In the genomic region with DNA sequence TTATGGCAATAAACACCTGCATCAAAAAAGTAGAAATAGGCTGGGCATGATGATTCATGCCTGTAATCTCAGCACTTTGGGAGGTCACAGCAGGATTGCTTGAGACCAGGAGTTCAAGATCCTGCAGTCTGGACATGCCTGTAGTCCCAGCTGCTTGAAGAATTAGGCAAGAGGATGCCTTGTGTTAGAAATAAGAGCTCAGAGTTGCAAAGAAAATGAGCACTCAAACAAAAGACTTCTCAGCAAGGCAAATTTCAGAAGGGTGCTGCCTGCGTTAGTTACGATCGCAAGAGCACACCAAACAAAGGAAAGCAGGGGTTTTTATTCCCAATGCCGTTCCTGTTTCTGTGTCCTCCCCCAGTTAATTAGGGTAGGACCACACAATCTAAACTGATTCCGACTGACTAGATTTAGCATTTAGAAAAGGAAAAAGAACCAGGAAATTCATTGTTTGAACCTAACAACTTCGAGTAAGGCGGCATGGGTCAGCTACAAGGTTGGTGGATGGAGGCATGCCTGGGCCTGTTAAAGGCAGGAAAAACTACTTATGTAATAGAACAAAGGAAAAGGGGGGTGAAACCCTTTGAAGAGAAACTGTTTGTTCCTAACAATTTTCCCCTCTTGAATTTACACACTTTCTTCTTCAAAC, we compare ENCODE assay signal across 33 cellular contexts. TPM values are rescaled to one million over a fixed set of nuclear protein-coding genes. Genes with fewer than 3 reads are reported as not detected.
DNase-seq lines count a peak whose midpoint lies in the region; FAIRE-seq and TF ChIP-seq lines count a peak whose summit lies in the region.
"Had no signal": no experiment of that assay in that cellular context is flagged by ENCODE, and none has a peak within 500 bp of the region (broad histone marks: within the 10 kb centered on the region; RNA-seq: fewer than 3 reads in every experiment).

No MANE protein-coding gene starts in this region.

- peaks cover 0 to 8% (median 0%) of the 10 kb centered on the region in 4 experiments; a peak in 2 of 8 replicates for H3K36me3 ChIP-seq in H1 (ENCODE audit: control insufficient read depth in 2 of 4, insufficient read depth in 4 of 4, low read length in 3 of 4)
- peaks cover 17 to 18% of the 10 kb centered on the region in 2 experiments for H3K36me3 ChIP-seq in mesenchymal stem cell (ENCODE audit: control insufficient read depth in 1 of 2, insufficient read depth in 2 of 2, low read depth in 1 of 2, low read length in 2 of 2)
- H3K36me3 ChIP-seq: lower lobe of right lung, pancreas, upper lobe of right lung had no signal

- no peak overlapping the region for H2BK12ac ChIP-seq in H1 (ENCODE audit: low read depth, low read length)
- H2BK12ac ChIP-seq in mesenchymal stem cell (ENCODE audit: low read length in 2 of 2): no peak overlapping the region

- H3K4me1 Mint-ChIP-seq in activated CD4-positive, alpha-beta memory T cell treated with anti-CD3 and anti-CD28 coated beads, Interleukin-2, amount 10 ng/mL, durations not matched to agents 7 days and 5 days: peaks cover 21% of the 10 kb centered on the region

- peaks cover under 1 to 3% of the 10 kb centered on the region in 2 experiments for H4K20me1 ChIP-seq in H1 (replicated peaks in 1 of 2; ENCODE audit: control insufficient read depth in 1 of 2, insufficient read depth in 2 of 2, low read length in 2 of 2)

- WGBS in H1 (ENCODE audit: extremely low coverage in 1 of 2, insufficient coverage in 1 of 2, insufficient read length in 1 of 2, insufficient replicate concordance in 2 of 2, low coverage in 1 of 2, low lambda C conversion rate in 2 of 2, missing lambda C conversion rate in 1 of 2), 2 experiments: 48% methylated on average over 7 of the region's 7 CpGs; no CpG with 5 or more reads in 1 of the 2 experiments
- WGBS in mesenchymal stem cell: 97% methylated on average over 7 of the region's 7 CpGs

- H4K8ac ChIP-seq in H1 (ENCODE audit: extremely low read depth, insufficient read depth, low read length): no peak overlapping the region
- no peak overlapping the region for H4K8ac ChIP-seq in mesenchymal stem cell (ENCODE audit: low read length)

- TF ChIP-seq POLR2A in H1 (IDR thresholded peaks at IDR 0.05; ENCODE audit: control extremely low read depth in 1 of 2, low read depth in 2 of 2, low read length in 2 of 2): no peak

- H2BK120ac ChIP-seq in H1 (replicated peaks; ENCODE audit: low read depth, low read length) (no peak overlapping the region), mesenchymal stem cell (ENCODE audit: low read depth, low read length) (no peak overlapping the region)

- H3K27me3 ChIP-seq in H1 (replicated peaks in 1 of 4; ENCODE audit: control insufficient read depth in 3 of 4, extremely low read depth in 1 of 4, insufficient read depth in 3 of 4, low read length in 3 of 4) (no peaks in the 10 kb centered on the region), mesenchymal stem cell (ENCODE audit: control insufficient read depth in 1 of 2, insufficient read depth in 1 of 2, low read length in 2 of 2) (no peaks in the 10 kb centered on the region)
- H3K27me3 ChIP-seq: ascending aorta; BLaER1 treated with 17β-estradiol and CSF1 and Interleukin-3, amounts not matched to agents 10 nM and 100 nM; pancreas; Peyer's patch; upper lobe of right lung had no signal

- no peak overlapping the region for H3K27ac Mint-ChIP-seq in activated CD4-positive, alpha-beta memory T cell treated with anti-CD3 and anti-CD28 coated beads, Interleukin-2, amount 10 ng/mL, durations not matched to agents 7 days and 5 days
- H3K27ac Mint-ChIP-seq: activated CD8-positive, alpha-beta T cell treated with anti-CD3 and anti-CD28 coated beads for 36 hours; activated naive CD8-positive, alpha-beta T cell; activated T-helper 17 cell treated with anti-CD3 and anti-CD28 coated beads, Interleukin-2, amount 50 U/mL, for 72 hours; natural killer cell treated with Interleukin-12 subunit alpha and Interleukin-12 subunit beta and Interleukin-15 and Interleukin-18, amount 100 ng/mL, for 72 hours; stimulated activated naive B cell treated with anti-CD40 and anti-IgM and Interleukin-4, amounts not matched to agents 10 μg/mL and 1 μg/mL and 100 μg/mL, for 72 hours had no signal

- POLR2A ChIA-PET in H1 (lab: Charles Lee; ENCODE audit: partially characterized antibody): interaction anchor here (0.9 kb wide), 1 partner anchor 19 kb away, joined by 3 read pairs; no protein-coding TSS in a partner anchor
- POLR2A ChIA-PET in activated CD4-positive, alpha-beta memory T cell treated with anti-CD3 and anti-CD28 coated beads, Interleukin-2, amount 10 ng/mL, durations not matched to agents 7 days and 5 days (lab: Charles Lee): no interaction called here

- no peak overlapping the region for H2AK5ac ChIP-seq in H1 (ENCODE audit: low read depth, low read length)
- no peak overlapping the region for H2AK5ac ChIP-seq in mesenchymal stem cell (ENCODE audit: low read length, severe bottlenecking)

- no peak for TF ChIP-seq EP300 in H1 (IDR thresholded peaks at IDR 0.05; ENCODE audit: borderline replicate concordance in 1 of 2, low read depth in 2 of 2, low read length in 2 of 2)

- H3K4me2 ChIP-seq in H1 (ENCODE audit: insufficient read depth in 1 of 2, low read depth in 2 of 2, low read length in 2 of 2) (peak overlapping the region in 1 of 2 experiments; percentile 39; a peak in 3 of 4 replicates), mesenchymal stem cell (ENCODE audit: low read length, poor library complexity, severe bottlenecking) (no peak overlapping the region)
- H3K4me2 ChIP-seq: BLaER1 treated with 17β-estradiol and CSF1 and Interleukin-3, amounts not matched to agents 10 nM and 100 nM had no signal

- H4K91ac ChIP-seq in H1 (replicated peaks; ENCODE audit: insufficient read length, low read length): no peak overlapping the region
- H4K91ac ChIP-seq in mesenchymal stem cell (ENCODE audit: low read length): peak overlapping the region; percentile 50

- H3K4ac ChIP-seq in H1 (replicated peaks; ENCODE audit: insufficient read length, low read depth, low read length) (no peak overlapping the region), mesenchymal stem cell (ENCODE audit: low read depth in 1 of 2, low read length in 2 of 2) (no peak overlapping the region)

- no peaks in the 10 kb centered on the region for H3K23me2 ChIP-seq in H1 (ENCODE audit: low read depth, low read length)

- H4K5ac ChIP-seq in H1 (ENCODE audit: insufficient read length, low read depth, low read length): no peak overlapping the region

- H2BK5ac ChIP-seq in H1 (ENCODE audit: low read depth, low read length): peak overlapping the region; percentile 91
- H2BK5ac ChIP-seq in mesenchymal stem cell (ENCODE audit: low read depth, low read length, poor library complexity, severe bottlenecking): no peak overlapping the region

- peak overlapping the region; percentile 82 for H3K27ac ChIP-seq in H1 (ENCODE audit: low read depth, low read length)
- no peak overlapping the region for H3K27ac ChIP-seq in mesenchymal stem cell (ENCODE audit: low read length, poor library complexity, severe bottlenecking)
- H3K27ac ChIP-seq: ascending aorta; BLaER1 treated with 17β-estradiol and CSF1 and Interleukin-3, amounts not matched to agents 10 nM and 100 nM; lower lobe of right lung; pancreas; Peyer's patch; upper lobe of right lung had no signal

- peak overlapping the region in 2 of 4 experiments; percentile 48 to 65; a peak in 4 of 7 replicates for H3K9ac ChIP-seq in H1 (replicated peaks in 1 of 4; ENCODE audit: extremely low read depth in 1 of 4, low read depth in 3 of 4, low read length in 3 of 4)
- no peak overlapping the region for H3K9ac ChIP-seq in mesenchymal stem cell (ENCODE audit: low read length)
- H3K9ac ChIP-seq: BLaER1 treated with 17β-estradiol and CSF1 and Interleukin-3, amounts not matched to agents 10 nM and 100 nM had no signal

- H3K18ac ChIP-seq in H1 (ENCODE audit: extremely low read depth, low read length) (no peak overlapping the region), mesenchymal stem cell (ENCODE audit: low read depth in 1 of 2, low read length in 2 of 2) (no peak overlapping the region)

- peaks cover 7 to 84% of the 10 kb centered on the region in 2 experiments for H3K79me2 ChIP-seq in H1 (ENCODE audit: control insufficient read depth in 1 of 2, insufficient read depth in 2 of 2, low read length in 2 of 2)

- H2AFZ ChIP-seq in H1 (ENCODE audit: low read length): no peak overlapping the region
- no peak overlapping the region for H2AFZ ChIP-seq in mesenchymal stem cell (ENCODE audit: low read depth, low read length)

- TF ChIP-seq CTCF in H1 (IDR thresholded peaks at IDR 0.05; ENCODE audit: control extremely low read depth in 1 of 3, insufficient read depth in 1 of 3, low read depth in 1 of 3, low read length in 3 of 3): no peak

- no peak for DNase-seq in GM19239 (ENCODE audit: insufficient read length, low spot score)
- peak; percentile 52 for DNase-seq in NCI-H226
- DNase-seq in H1 (ENCODE audit: low read depth in 1 of 2, low spot score in 2 of 2): no peak
- no peak for DNase-seq in mesenchymal stem cell
- no peak for DNase-seq in activated CD4-positive, alpha-beta memory T cell treated with anti-CD3 and anti-CD28 coated beads, Interleukin-2, amount 10 ng/mL, durations not matched to agents 7 days and 5 days
- no peak for DNase-seq in NK-92 (lab: John Stamatoyannopoulos, UW; ENCODE audit: unreplicated experiment)
- DNase-seq in activated gamma-delta T cell treated with Interleukin-2 at 50 U/mL for 16 hours: no peak
- DNase-seq in RPMI8226: no peak
- DNase-seq: ACHN; activated CD4-positive, CD25-positive, alpha-beta regulatory T cell treated with anti-CD3 and anti-CD28 coated beads, Interleukin-2, amount 50 U/mL, for 72 hours; activated CD8-positive, alpha-beta T cell treated with anti-CD3 and anti-CD28 coated beads for 36 hours; central memory CD4-positive, alpha-beta T cell; dermis blood vessel endothelial cell; DMS53; lower lobe of right lung; mucosa of descending colon; NCI-H1092 treated with DMSO at 0.1 percent for 48 hours; NCI-H187; NCI-H526; pancreas; Peyer's patch; stimulated activated CD4-positive, alpha-beta T cell treated with anti-CD3 and anti-CD28 coated beads, Interleukin-12 subunit alpha, Interleukin-12 subunit beta, amount 100 ng/mL, for 4 hours; stimulated activated CD4-positive, alpha-beta T cell treated with anti-CD3 and anti-CD28 coated beads, Interleukin-4, amount 100 ng/mL, for 1 hour; stimulated activated naive B cell treated with anti-CD40 and anti-IgM and Interleukin-4, amounts not matched to agents 10 μg/mL and 1 μg/mL and 100 μg/mL, for 72 hours; upper lobe of right lung had no signal

- CTCF ChIA-PET in H1 (lab: Charles Lee; ENCODE audit: partially characterized antibody): interaction anchor here (1.3 to 5.7 kb wide), 3 partner anchors 14 to 259 kb away, joined by 3 to 52 read pairs (median 11); no protein-coding TSS in a partner anchor
- CTCF ChIA-PET in activated CD4-positive, alpha-beta memory T cell treated with anti-CD3 and anti-CD28 coated beads, Interleukin-2, amount 10 ng/mL, durations not matched to agents 7 days and 5 days (lab: Charles Lee): no interaction called here

- no peak overlapping the region for H2BK20ac ChIP-seq in H1 (ENCODE audit: low read length)

- H3K23ac ChIP-seq in H1 (ENCODE audit: insufficient read length): no peak overlapping the region
- no peak overlapping the region for H3K23ac ChIP-seq in mesenchymal stem cell (ENCODE audit: low read length in 2 of 2)

- H3K79me1 ChIP-seq in H1 (ENCODE audit: low read depth, low read length): peaks cover 11% of the 10 kb centered on the region
- peaks cover 2% of the 10 kb centered on the region for H3K79me1 ChIP-seq in mesenchymal stem cell (replicated peaks; ENCODE audit: low read length, poor library complexity, severe bottlenecking)

- H3K4me3 ChIP-seq in H1 (ENCODE audit: extremely low read depth in 1 of 4, insufficient read depth in 2 of 4, low read depth in 3 of 4, low read length in 4 of 4) (peak overlapping the region in 1 of 4 experiments; percentile 0; a peak in 1 of 8 replicates), mesenchymal stem cell (ENCODE audit: insufficient read depth in 1 of 2, low read depth in 1 of 2, low read length in 2 of 2) (peak overlapping the region in 1 of 2 experiments; percentile 13)
- H3K4me3 ChIP-seq: ascending aorta, HAP-1, lower lobe of right lung, mucosa of descending colon, pancreas, Peyer's patch, upper lobe of right lung had no signal

- no peaks in the 10 kb centered on the region for H3K27me3 Mint-ChIP-seq in activated CD4-positive, alpha-beta memory T cell treated with anti-CD3 and anti-CD28 coated beads, Interleukin-2, amount 10 ng/mL, durations not matched to agents 7 days and 5 days
- H3K27me3 Mint-ChIP-seq: activated CD8-positive, alpha-beta T cell treated with anti-CD3 and anti-CD28 coated beads for 36 hours; activated naive CD8-positive, alpha-beta T cell; activated T-helper 17 cell treated with anti-CD3 and anti-CD28 coated beads, Interleukin-2, amount 50 U/mL, for 72 hours; natural killer cell treated with Interleukin-12 subunit alpha and Interleukin-12 subunit beta and Interleukin-15 and Interleukin-18, amount 100 ng/mL, for 72 hours; stimulated activated naive B cell treated with anti-CD40 and anti-IgM and Interleukin-4, amounts not matched to agents 10 μg/mL and 1 μg/mL and 100 μg/mL, for 72 hours had no signal

- H3K56ac ChIP-seq in H1 (replicated peaks; ENCODE audit: insufficient read length, low read depth, low read length): no peak overlapping the region

- no peaks in the 10 kb centered on the region; a peak in 1 of 4 replicates for H3K9me3 ChIP-seq in H1 (ENCODE audit: insufficient read depth in 2 of 2, low read depth in 1 of 2, low read length in 1 of 2)
- H3K9me3 ChIP-seq in mesenchymal stem cell (ENCODE audit: control insufficient read depth, low read length): peaks cover 44% of the 10 kb centered on the region
- H3K9me3 ChIP-seq: pancreas had no signal

- H2BK15ac ChIP-seq in H1 (ENCODE audit: low read length): no peak overlapping the region
- no peak overlapping the region for H2BK15ac ChIP-seq in mesenchymal stem cell (ENCODE audit: low read depth, poor library complexity, severe bottlenecking)

- FAIRE-seq in GM19239 (lab: Jason Lieb, UNC) (peak; percentile 4), H1 (lab: Jason Lieb, UNC) (peak; percentile 92)
- FAIRE-seq: endothelial cell of umbilical vein, G401.6, pancreas had no signal

- no peak overlapping the region for H3K14ac ChIP-seq in H1 (ENCODE audit: insufficient read length)
- H3K14ac ChIP-seq in mesenchymal stem cell (ENCODE audit: low read length in 2 of 2): no peak overlapping the region

- no peak for TF ChIP-seq RAD21 in H1 (IDR thresholded peaks at IDR 0.05 in 1 of 2, conservative IDR thresholded peaks at IDR 0.05 in 1 of 2; ENCODE audit: low read depth in 2 of 2, low read length in 2 of 2)

- no peak overlapping the region for H3K4me3 Mint-ChIP-seq in activated CD4-positive, alpha-beta memory T cell treated with anti-CD3 and anti-CD28 coated beads, Interleukin-2, amount 10 ng/mL, durations not matched to agents 7 days and 5 days
- H3K4me3 Mint-ChIP-seq: activated CD8-positive, alpha-beta T cell treated with anti-CD3 and anti-CD28 coated beads for 36 hours; activated naive CD8-positive, alpha-beta T cell; activated T-helper 17 cell treated with anti-CD3 and anti-CD28 coated beads, Interleukin-2, amount 50 U/mL, for 72 hours; natural killer cell treated with Interleukin-12 subunit alpha and Interleukin-12 subunit beta and Interleukin-15 and Interleukin-18, amount 100 ng/mL, for 72 hours; stimulated activated naive B cell treated with anti-CD40 and anti-IgM and Interleukin-4, amounts not matched to agents 10 μg/mL and 1 μg/mL and 100 μg/mL, for 72 hours had no signal

- H3K4me1 ChIP-seq in H1 (replicated peaks in 1 of 4; ENCODE audit: control insufficient read depth in 3 of 4, insufficient read depth in 4 of 4, low read length in 3 of 4) (peaks cover 1 to 22% (median 8%) of the 10 kb centered on the region in 4 experiments; a peak in 4 of 7 replicates), mesenchymal stem cell (ENCODE audit: control insufficient read depth, insufficient read depth, low read depth, low read length) (no peaks in the 10 kb centered on the region)
- H3K4me1 ChIP-seq: ascending aorta, HAP-1, lower lobe of right lung, pancreas, upper lobe of right lung had no signal

- H3K36me3 Mint-ChIP-seq in activated CD4-positive, alpha-beta memory T cell treated with anti-CD3 and anti-CD28 coated beads, Interleukin-2, amount 10 ng/mL, durations not matched to agents 7 days and 5 days (ENCODE audit: low read depth): peaks cover 71% of the 10 kb centered on the region

- H3K9me3 Mint-ChIP-seq in activated CD4-positive, alpha-beta memory T cell treated with anti-CD3 and anti-CD28 coated beads, Interleukin-2, amount 10 ng/mL, durations not matched to agents 7 days and 5 days: peaks cover 49% of the 10 kb centered on the region

RNA-seq across cellular contexts. Expression of a gene that starts 55.5 kb away (rescaled TPM):
- 74.9 and 78.8 TPM in 2 replicates for total RNA-seq in H1 (2021; fragmentation: NEBNext Ultra II Directional; extraction: Animal tissue kit (Norgen Biotek cat#: 25700))
- polyA plus RNA-seq in H1 (2011; rRNA removed): 10.5 and 13.4 TPM in 2 replicates
- polyA plus RNA-seq in H1 (2011; cell fraction: cytosol; rRNA removed): 61.9 TPM
- polyA plus RNA-seq in H1 (2011; cell fraction: nucleus; rRNA removed): 21.7 TPM
- 29.0 to 50.3 TPM (median 32.2 TPM) in 4 replicates for polyA plus RNA-seq in H1 (2012, experiment 1 of 2)
- polyA plus RNA-seq in H1 (2012, experiment 2 of 2): 2.5 TPM
- polyA plus RNA-seq in H1 (2013, experiment 1 of 2): 34.3 TPM
- 30.6 TPM for polyA plus RNA-seq in H1 (2013, experiment 2 of 2)
- polyA minus RNA-seq in H1 (2011; rRNA and poly(A)+ RNA removed): 60.0 and 72.1 TPM in 2 replicates
- 44.3 TPM for polyA minus RNA-seq in H1 (2011; cell fraction: cytosol; rRNA and poly(A)+ RNA removed)
- polyA minus RNA-seq in H1 (2011; cell fraction: nucleus; rRNA and poly(A)+ RNA removed): 167 TPM
- 41.4 TPM for polyA plus RNA-seq in mesenchymal stem cell (2013, experiment 1 of 2)
- 40.1 TPM for polyA plus RNA-seq in mesenchymal stem cell (2013, experiment 2 of 2)
- total RNA-seq in activated CD4-positive, alpha-beta memory T cell treated with anti-CD3 and anti-CD28 coated beads, Interleukin-2, amount 10 ng/mL, durations not matched to agents 7 days and 5 days: 10 to 100 TPM; 58.2 to 61.4 TPM
